In genomic region chr5:61586096-61587084, GRCh38 we compare ENCODE assay signal across 1 cellular context.
TF ChIP-seq lines count a peak whose summit lies in the region.

No MANE protein-coding gene starts in this region.

TF ChIP-seq in endothelial cell of umbilical vein, 7 proteins besides CTCF, POLR2A, EP300 and RAD21:
- TF ChIP-seq MYC (IDR thresholded peaks at IDR 0.05; ENCODE audit: low read depth, low read length) = no peak
- TF ChIP-seq POLR2AphosphoS5 (IDR thresholded peaks at IDR 0.05; ENCODE audit: insufficient read depth, low read depth, low read length) = no peak
- TF ChIP-seq EZH2 (IDR thresholded peaks at IDR 0.05; ENCODE audit: borderline replicate concordance, low read depth, low read length, severe bottlenecking) = no peak
- no peak for TF ChIP-seq GATA2 (IDR thresholded peaks at IDR 0.05; ENCODE audit: insufficient read depth, insufficient read length, low read depth, low read length)
- no peak for TF ChIP-seq FOS (IDR thresholded peaks at IDR 0.05; ENCODE audit: borderline replicate concordance, insufficient read depth, low read length)
- no peak for TF ChIP-seq JUN (IDR thresholded peaks at IDR 0.05; ENCODE audit: borderline replicate concordance, insufficient read depth, insufficient read length, low read depth)
- TF ChIP-seq MAX (IDR thresholded peaks at IDR 0.05; ENCODE audit: insufficient read depth, insufficient read length) = no peak
